In genomic region chr9:132411091-132411508, GRCh38 we compare ENCODE assay signal across 1 cellular context.
A peak's percentile ranks its signal among the peaks of the same experiment; 100 is the strongest.
TF ChIP-seq lines count a peak whose summit lies in the region.

No MANE protein-coding gene starts in this region.

TF ChIP-seq in HEK293, 187 proteins besides CTCF, POLR2A, EP300 and RAD21 (continued from another document and continues in another):
- TF ChIP-seq HIC1 (tag by site-specific recombination; IDR thresholded peaks at IDR 0.05) = no peak
- no peak for TF ChIP-seq ZNF501 (tag by site-specific recombination; IDR thresholded peaks at IDR 0.05)
- TF ChIP-seq ZNF600 (tag by site-specific recombination; IDR thresholded peaks at IDR 0.05) = 0 out of 2 replicates have a peak, but pooled peaks have one; percentile 11
- TF ChIP-seq, protein P1, sequence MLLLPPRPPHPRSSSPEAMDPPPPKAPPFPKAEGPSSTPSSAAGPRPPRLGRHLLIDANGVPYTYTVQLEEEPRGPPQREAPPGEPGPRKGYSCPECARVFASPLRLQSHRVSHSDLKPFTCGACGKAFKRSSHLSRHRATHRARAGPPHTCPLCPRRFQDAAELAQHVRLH (tag by site-specific recombination; IDR thresholded peaks at IDR 0.05) = no peak
- no peak for TF ChIP-seq ZNF138 (tag by site-specific recombination; IDR thresholded peaks at IDR 0.05; ENCODE audit: borderline replicate concordance)
- no peak for TF ChIP-seq ZNF529 (tag by site-specific recombination; IDR thresholded peaks at IDR 0.05; ENCODE audit: insufficient replicate concordance)
- TF ChIP-seq ZNF266 (tag by site-specific recombination; IDR thresholded peaks at IDR 0.05; ENCODE audit: low read depth) = no peak
- 0 out of 2 replicates have a peak, but pooled peaks have one; percentile 37 for TF ChIP-seq ZNF10 (tag by site-specific recombination; IDR thresholded peaks at IDR 0.05)
- TF ChIP-seq ZNF514 (tag by site-specific recombination; IDR thresholded peaks at IDR 0.05) = no peak
- no peak for TF ChIP-seq ZNF571 (tag by site-specific recombination; IDR thresholded peaks at IDR 0.05)
- no peak for TF ChIP-seq ZNF121 (tag by site-specific recombination; IDR thresholded peaks at IDR 0.05)
- TF ChIP-seq, protein P2, sequence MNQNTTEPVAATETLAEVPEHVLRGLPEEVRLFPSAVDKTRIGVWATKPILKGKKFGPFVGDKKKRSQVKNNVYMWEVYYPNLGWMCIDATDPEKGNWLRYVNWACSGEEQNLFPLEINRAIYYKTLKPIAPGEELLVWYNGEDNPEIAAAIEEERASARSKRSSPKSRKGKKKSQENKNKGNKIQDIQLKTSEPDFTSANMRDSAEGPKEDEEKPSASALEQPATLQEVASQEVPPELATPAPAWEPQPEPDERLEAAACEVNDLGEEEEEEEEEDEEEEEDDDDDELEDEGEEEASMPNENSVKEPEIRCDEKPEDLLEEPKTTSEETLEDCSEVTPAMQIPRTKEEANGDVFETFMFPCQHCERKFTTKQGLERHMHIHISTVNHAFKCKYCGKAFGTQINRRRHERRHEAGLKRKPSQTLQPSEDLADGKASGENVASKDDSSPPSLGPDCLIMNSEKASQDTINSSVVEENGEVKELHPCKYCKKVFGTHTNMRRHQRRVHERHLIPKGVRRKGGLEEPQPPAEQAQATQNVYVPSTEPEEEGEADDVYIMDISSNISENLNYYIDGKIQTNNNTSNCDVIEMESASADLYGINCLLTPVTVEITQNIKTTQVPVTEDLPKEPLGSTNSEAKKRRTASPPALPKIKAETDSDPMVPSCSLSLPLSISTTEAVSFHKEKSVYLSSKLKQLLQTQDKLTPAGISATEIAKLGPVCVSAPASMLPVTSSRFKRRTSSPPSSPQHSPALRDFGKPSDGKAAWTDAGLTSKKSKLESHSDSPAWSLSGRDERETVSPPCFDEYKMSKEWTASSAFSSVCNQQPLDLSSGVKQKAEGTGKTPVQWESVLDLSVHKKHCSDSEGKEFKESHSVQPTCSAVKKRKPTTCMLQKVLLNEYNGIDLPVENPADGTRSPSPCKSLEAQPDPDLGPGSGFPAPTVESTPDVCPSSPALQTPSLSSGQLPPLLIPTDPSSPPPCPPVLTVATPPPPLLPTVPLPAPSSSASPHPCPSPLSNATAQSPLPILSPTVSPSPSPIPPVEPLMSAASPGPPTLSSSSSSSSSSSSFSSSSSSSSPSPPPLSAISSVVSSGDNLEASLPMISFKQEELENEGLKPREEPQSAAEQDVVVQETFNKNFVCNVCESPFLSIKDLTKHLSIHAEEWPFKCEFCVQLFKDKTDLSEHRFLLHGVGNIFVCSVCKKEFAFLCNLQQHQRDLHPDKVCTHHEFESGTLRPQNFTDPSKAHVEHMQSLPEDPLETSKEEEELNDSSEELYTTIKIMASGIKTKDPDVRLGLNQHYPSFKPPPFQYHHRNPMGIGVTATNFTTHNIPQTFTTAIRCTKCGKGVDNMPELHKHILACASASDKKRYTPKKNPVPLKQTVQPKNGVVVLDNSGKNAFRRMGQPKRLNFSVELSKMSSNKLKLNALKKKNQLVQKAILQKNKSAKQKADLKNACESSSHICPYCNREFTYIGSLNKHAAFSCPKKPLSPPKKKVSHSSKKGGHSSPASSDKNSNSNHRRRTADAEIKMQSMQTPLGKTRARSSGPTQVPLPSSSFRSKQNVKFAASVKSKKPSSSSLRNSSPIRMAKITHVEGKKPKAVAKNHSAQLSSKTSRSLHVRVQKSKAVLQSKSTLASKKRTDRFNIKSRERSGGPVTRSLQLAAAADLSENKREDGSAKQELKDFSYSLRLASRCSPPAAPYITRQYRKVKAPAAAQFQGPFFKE (tag by site-specific recombination; IDR thresholded peaks at IDR 0.05; ENCODE audit: borderline replicate concordance) = no peak
- no peak for TF ChIP-seq ZNF747 (tag by site-specific recombination; IDR thresholded peaks at IDR 0.05)
- TF ChIP-seq, protein P3, sequence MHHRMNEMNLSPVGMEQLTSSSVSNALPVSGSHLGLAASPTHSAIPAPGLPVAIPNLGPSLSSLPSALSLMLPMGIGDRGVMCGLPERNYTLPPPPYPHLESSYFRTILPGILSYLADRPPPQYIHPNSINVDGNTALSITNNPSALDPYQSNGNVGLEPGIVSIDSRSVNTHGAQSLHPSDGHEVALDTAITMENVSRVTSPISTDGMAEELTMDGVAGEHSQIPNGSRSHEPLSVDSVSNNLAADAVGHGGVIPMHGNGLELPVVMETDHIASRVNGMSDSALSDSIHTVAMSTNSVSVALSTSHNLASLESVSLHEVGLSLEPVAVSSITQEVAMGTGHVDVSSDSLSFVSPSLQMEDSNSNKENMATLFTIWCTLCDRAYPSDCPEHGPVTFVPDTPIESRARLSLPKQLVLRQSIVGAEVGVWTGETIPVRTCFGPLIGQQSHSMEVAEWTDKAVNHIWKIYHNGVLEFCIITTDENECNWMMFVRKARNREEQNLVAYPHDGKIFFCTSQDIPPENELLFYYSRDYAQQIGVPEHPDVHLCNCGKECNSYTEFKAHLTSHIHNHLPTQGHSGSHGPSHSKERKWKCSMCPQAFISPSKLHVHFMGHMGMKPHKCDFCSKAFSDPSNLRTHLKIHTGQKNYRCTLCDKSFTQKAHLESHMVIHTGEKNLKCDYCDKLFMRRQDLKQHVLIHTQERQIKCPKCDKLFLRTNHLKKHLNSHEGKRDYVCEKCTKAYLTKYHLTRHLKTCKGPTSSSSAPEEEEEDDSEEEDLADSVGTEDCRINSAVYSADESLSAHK (tag by site-specific recombination; IDR thresholded peaks at IDR 0.05) = no peak
- 0 out of 2 replicates have a peak, but pooled peaks have one; percentile 10 for TF ChIP-seq OSR2 (tag by site-specific recombination; IDR thresholded peaks at IDR 0.05)
- no peak for TF ChIP-seq PRDM1 (tag by site-specific recombination; IDR thresholded peaks at IDR 0.05)
- TF ChIP-seq GFI1B (tag by site-specific recombination; IDR thresholded peaks at IDR 0.05) = no peak
- TF ChIP-seq ZNF354C (tag by site-specific recombination; IDR thresholded peaks at IDR 0.05; ENCODE audit: borderline replicate concordance, low read depth) = no peak
- TF ChIP-seq ZNF660 (tag by site-specific recombination; IDR thresholded peaks at IDR 0.05) = no peak
- no peak for TF ChIP-seq ZNF621 (tag by site-specific recombination; IDR thresholded peaks at IDR 0.05)
- peak; percentile 75 for TF ChIP-seq PATZ1 (tag by site-specific recombination; IDR thresholded peaks at IDR 0.05)
- TF ChIP-seq ZNF521 (tag by site-specific recombination; IDR thresholded peaks at IDR 0.05) = no peak
- no peak for TF ChIP-seq ZNF701 (tag by site-specific recombination; IDR thresholded peaks at IDR 0.05)
- no peak for TF ChIP-seq ZNF248 (tag by site-specific recombination; IDR thresholded peaks at IDR 0.05)
- TF ChIP-seq ZNF585B (tag by site-specific recombination; IDR thresholded peaks at IDR 0.05) = no peak
- TF ChIP-seq ZFHX2 (tag by site-specific recombination; conservative IDR thresholded peaks at IDR 0.05) = no peak
- no peak for TF ChIP-seq TCF7L2 (IDR thresholded peaks at IDR 0.05; ENCODE audit: borderline replicate concordance, low read depth, low read length)
- TF ChIP-seq ZNF2 (tag by site-specific recombination; IDR thresholded peaks at IDR 0.05) = peak; percentile 26; the same call in 1 of the 2 replicates
- TF ChIP-seq ZNF335 (tag by site-specific recombination; conservative IDR thresholded peaks at IDR 0.05) = peak; percentile 61
- no peak for TF ChIP-seq YY1 (tag by site-specific recombination; IDR thresholded peaks at IDR 0.05)
- TF ChIP-seq ZNF626 (tag by site-specific recombination; IDR thresholded peaks at IDR 0.05) = no peak
- TF ChIP-seq ZSCAN5A (tag by site-specific recombination; IDR thresholded peaks at IDR 0.05) = no peak
- no peak for TF ChIP-seq PRDM6 (tag by site-specific recombination; IDR thresholded peaks at IDR 0.05)
- TF ChIP-seq KLF16 (tag by site-specific recombination; IDR thresholded peaks at IDR 0.05) = no peak
- TF ChIP-seq ZFP41 (tag by site-specific recombination; IDR thresholded peaks at IDR 0.05; ENCODE audit: borderline replicate concordance) = no peak
- no peak for TF ChIP-seq HOXA7 (CRISPR knock-in tag; IDR thresholded peaks at IDR 0.05; ENCODE audit: borderline replicate concordance)
- peak; percentile 84 for TF ChIP-seq GLIS1 (tag by site-specific recombination; IDR thresholded peaks at IDR 0.05)
- no peak for TF ChIP-seq ZNF548 (tag by site-specific recombination; IDR thresholded peaks at IDR 0.05)
- TF ChIP-seq ZNF391 (tag by site-specific recombination; IDR thresholded peaks at IDR 0.05; ENCODE audit: borderline replicate concordance, low read depth) = no peak
- TF ChIP-seq, protein P4, sequence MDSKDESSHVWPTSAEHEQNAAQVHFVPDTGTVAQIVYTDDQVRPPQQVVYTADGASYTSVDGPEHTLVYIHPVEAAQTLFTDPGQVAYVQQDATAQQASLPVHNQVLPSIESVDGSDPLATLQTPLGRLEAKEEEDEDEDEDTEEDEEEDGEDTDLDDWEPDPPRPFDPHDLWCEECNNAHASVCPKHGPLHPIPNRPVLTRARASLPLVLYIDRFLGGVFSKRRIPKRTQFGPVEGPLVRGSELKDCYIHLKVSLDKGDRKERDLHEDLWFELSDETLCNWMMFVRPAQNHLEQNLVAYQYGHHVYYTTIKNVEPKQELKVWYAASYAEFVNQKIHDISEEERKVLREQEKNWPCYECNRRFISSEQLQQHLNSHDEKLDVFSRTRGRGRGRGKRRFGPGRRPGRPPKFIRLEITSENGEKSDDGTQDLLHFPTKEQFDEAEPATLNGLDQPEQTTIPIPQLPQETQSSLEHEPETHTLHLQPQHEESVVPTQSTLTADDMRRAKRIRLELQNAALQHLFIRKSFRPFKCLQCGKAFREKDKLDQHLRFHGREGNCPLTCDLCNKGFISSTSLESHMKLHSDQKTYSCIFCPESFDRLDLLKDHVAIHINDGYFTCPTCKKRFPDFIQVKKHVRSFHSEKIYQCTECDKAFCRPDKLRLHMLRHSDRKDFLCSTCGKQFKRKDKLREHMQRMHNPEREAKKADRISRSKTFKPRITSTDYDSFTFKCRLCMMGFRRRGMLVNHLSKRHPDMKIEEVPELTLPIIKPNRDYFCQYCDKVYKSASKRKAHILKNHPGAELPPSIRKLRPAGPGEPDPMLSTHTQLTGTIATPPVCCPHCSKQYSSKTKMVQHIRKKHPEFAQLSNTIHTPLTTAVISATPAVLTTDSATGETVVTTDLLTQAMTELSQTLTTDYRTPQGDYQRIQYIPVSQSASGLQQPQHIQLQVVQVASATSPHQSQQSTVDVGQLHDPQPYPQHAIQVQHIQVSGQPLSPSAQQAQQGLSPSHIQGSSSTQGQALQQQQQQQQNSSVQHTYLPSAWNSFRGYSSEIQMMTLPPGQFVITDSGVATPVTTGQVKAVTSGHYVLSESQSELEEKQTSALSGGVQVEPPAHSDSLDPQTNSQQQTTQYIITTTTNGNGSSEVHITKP (tag by site-specific recombination; IDR thresholded peaks at IDR 0.05) = no peak
- no peak for TF ChIP-seq ZBTB26 (tag by site-specific recombination; optimal IDR thresholded peaks at IDR 0.05)
